23 cellular contexts compared by ENCODE assay signal in the genomic region with DNA sequence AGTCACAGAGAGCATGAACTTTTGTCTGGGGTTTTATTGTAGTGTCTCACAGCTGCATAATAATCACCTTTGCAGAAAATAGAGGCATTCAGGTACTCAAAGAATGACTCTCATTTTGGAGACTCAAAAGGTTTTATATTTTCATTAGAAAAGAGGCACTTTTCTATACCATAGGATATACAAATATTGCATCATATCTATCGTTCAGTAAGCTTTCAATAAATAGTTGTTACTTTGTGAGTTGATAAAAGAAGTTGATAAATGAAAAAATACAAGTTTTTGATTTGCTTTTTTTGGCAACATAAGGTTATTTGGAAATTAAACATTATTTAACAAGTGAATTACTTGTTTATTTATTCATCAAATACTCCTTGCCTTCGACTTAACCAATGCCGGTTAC.
DNase-seq lines count a peak whose midpoint lies in the region; ATAC-seq, FAIRE-seq and TF ChIP-seq lines count a peak whose summit lies in the region.
"Had no signal": no experiment of that assay in that cellular context is flagged by ENCODE, and none has a peak within 500 bp of the region (broad histone marks: within the 10 kb centered on the region; RNA-seq: fewer than 3 reads in every experiment).

No MANE protein-coding gene starts in this region.

- H3K9me2 ChIP-seq in HCT116 (ENCODE audit: insufficient read depth): no peaks in the 10 kb centered on the region

- no peaks in the 10 kb centered on the region for H3K9me3 ChIP-seq in HCT116 (ENCODE audit: control insufficient read depth in 1 of 2, insufficient read depth in 1 of 2, low read depth in 1 of 2, low read length in 2 of 2)
- H3K9me3 ChIP-seq in K562 (replicated peaks; ENCODE audit: control insufficient read depth, insufficient read depth, low read depth, low read length): no peaks in the 10 kb centered on the region
- H3K9me3 ChIP-seq: A549; BLaER1 treated with 17β-estradiol and CSF1 and Interleukin-3, amounts not matched to agents 10 nM and 100 nM; Caco-2 had no signal

- no peaks in the 10 kb centered on the region for H3K9me3 Mint-ChIP-seq in nephron
- H3K9me3 Mint-ChIP-seq: CD4-positive, alpha-beta T cell; CD8-positive, alpha-beta T cell had no signal

- in situ Hi-C loops in K562 (cut with MboI): no loop called here

- TF ChIP-seq POLR2A in HCT116 (IDR thresholded peaks at IDR 0.05; ENCODE audit: borderline replicate concordance, extremely low read depth, insufficient read depth, insufficient read length): no peak
- TF ChIP-seq POLR2A in K562 (conservative IDR thresholded peaks at IDR 0.05): no peak

- H3K4me1 Mint-ChIP-seq in nephron: peaks cover 29% of the 10 kb centered on the region
- H3K4me1 Mint-ChIP-seq: B cell had no signal

- 71% methylated on average over 3 of the region's 3 CpGs for WGBS in K562 (ENCODE audit: insufficient coverage, low coverage, missing lambda C conversion rate)

- H3K4me1 ChIP-seq in HCT116 (ENCODE audit: control insufficient read depth in 1 of 2, insufficient read depth in 2 of 2, low read length in 2 of 2) (peaks cover 0 to 10% of the 10 kb centered on the region in 2 experiments; a peak in 3 of 4 replicates), K562 (replicated peaks in 1 of 2; ENCODE audit: control insufficient read depth in 2 of 2, insufficient read depth in 2 of 2, low read length in 2 of 2) (peaks cover 0 to 14% of the 10 kb centered on the region in 2 experiments; a peak in 3 of 5 replicates)
- H3K4me1 ChIP-seq: A549; BLaER1 treated with 17β-estradiol and CSF1 and Interleukin-3, amounts not matched to agents 10 nM and 100 nM had no signal

- H3K9ac ChIP-seq in HCT116 (ENCODE audit: low read length): no peak overlapping the region
- H3K9ac ChIP-seq in K562 (ENCODE audit: insufficient read depth in 1 of 2, low read depth in 2 of 2, low read length in 2 of 2): no peak overlapping the region
- H3K9ac ChIP-seq: BLaER1 treated with 17β-estradiol and CSF1 and Interleukin-3, amounts not matched to agents 10 nM and 100 nM had no signal

- H3K27me3 ChIP-seq in HCT116 (ENCODE audit: insufficient read depth, low read length) (no peaks in the 10 kb centered on the region), K562 (ENCODE audit: control insufficient read depth in 2 of 2, insufficient read depth in 2 of 2, low read length in 2 of 2) (no peaks in the 10 kb centered on the region)
- H3K27me3 ChIP-seq: BLaER1 treated with 17β-estradiol and CSF1 and Interleukin-3, amounts not matched to agents 10 nM and 100 nM had no signal

- H2AFZ ChIP-seq in HCT116 (ENCODE audit: low read depth, low read length, poor library complexity, severe bottlenecking) (peak overlapping the region; percentile 4), K562 (ENCODE audit: low read depth, low read length) (no peak overlapping the region)

- H3K4me2 ChIP-seq in HCT116 (ENCODE audit: low read length) (no peak overlapping the region), K562 (ENCODE audit: insufficient read depth, low read length) (no peak overlapping the region)
- H3K4me2 ChIP-seq: A549; BLaER1 treated with 17β-estradiol and CSF1 and Interleukin-3, amounts not matched to agents 10 nM and 100 nM had no signal

- H3K9me1 ChIP-seq in K562 (ENCODE audit: control insufficient read depth, insufficient read depth, low read length): no peaks in the 10 kb centered on the region

- DNase-seq in DMS53 (lab: John Stamatoyannopoulos, UW): peak; percentile 14
- no peak for DNase-seq in DMS53 treated with DMSO at 0.1 percent for 48 hours (lab: John Stamatoyannopoulos, UW; ENCODE audit: unreplicated experiment)
- no peak for DNase-seq in HCT116 (ENCODE audit: low read depth, low spot score)
- no peak for DNase-seq in K562 (ENCODE audit: extremely low read depth in 1 of 4, low spot score in 3 of 4)
- DNase-seq in KG1 (lab: John Stamatoyannopoulos, UW): no peak
- DNase-seq in NCI-H128 (lab: John Stamatoyannopoulos, UW; ENCODE audit: unreplicated experiment): no peak
- DNase-seq: AML-193; Caco-2; Calu3; CD4-positive, alpha-beta T cell; CD8-positive, alpha-beta T cell; DMS79 treated with DMSO at 0.1 percent for 48 hours; GF-D8 had no signal

- H3K4me3 Mint-ChIP-seq in nephron: no peak overlapping the region
- H3K4me3 Mint-ChIP-seq: B cell; CD4-positive, alpha-beta T cell; CD8-positive, alpha-beta T cell had no signal

- CTCF ChIA-PET in HCT116 (lab: Charles Lee): no interaction called here
- CTCF ChIA-PET in K562 (lab: Yijun Ruan, JAX; ENCODE audit: low intra/inter-chr PET ratio): no interaction called here

- no peak for FAIRE-seq in K562 (lab: Jason Lieb, UNC)
- FAIRE-seq: A549, D721Med, G401.6, GM12891, GM19239 had no signal

- no peak for TF ChIP-seq EP300 in K562 (IDR thresholded peaks at IDR 0.05; ENCODE audit: low read length)

- H4K20me1 ChIP-seq in HCT116 (ENCODE audit: insufficient read depth): no peaks in the 10 kb centered on the region
- no peaks in the 10 kb centered on the region for H4K20me1 ChIP-seq in K562 (replicated peaks; ENCODE audit: control insufficient read depth, insufficient read depth, low read length)
- H4K20me1 ChIP-seq: BLaER1 treated with 17β-estradiol and CSF1 and Interleukin-3, amounts not matched to agents 10 nM and 100 nM had no signal

- RAD21 ChIA-PET in HCT116 (lab: Charles Lee; ENCODE audit: low non-redundant PET in 1 of 2, low total read pairs in 2 of 2, uncharacterized antibody in 2 of 2, unreplicated experiment in 2 of 2): no interaction called here

- H3K36me3 ChIP-seq in HCT116 (ENCODE audit: control insufficient read depth in 1 of 2, insufficient read depth in 2 of 2, low read length in 2 of 2): no peaks in the 10 kb centered on the region
- no peaks in the 10 kb centered on the region for H3K36me3 ChIP-seq in K562 (ENCODE audit: control insufficient read depth, insufficient read depth, low read length)
- H3K36me3 ChIP-seq: BLaER1 treated with 17β-estradiol and CSF1 and Interleukin-3, amounts not matched to agents 10 nM and 100 nM had no signal

- no peaks in the 10 kb centered on the region for H3K36me3 Mint-ChIP-seq in nephron (ENCODE audit: low read depth)
- H3K36me3 Mint-ChIP-seq: CD8-positive, alpha-beta T cell had no signal

- peak overlapping the region; percentile 80 to 89 (median 87) for H3K27ac Mint-ChIP-seq in nephron
- H3K27ac Mint-ChIP-seq: B cell; CD4-positive, alpha-beta T cell; CD8-positive, alpha-beta T cell had no signal

- intact Hi-C loops in HCT116 (cut with micrococcal nuclease) (no loop called here), K562 (cut with micrococcal nuclease) (no loop called here)

- no peaks in the 10 kb centered on the region for H3K27me3 Mint-ChIP-seq in nephron (ENCODE audit: low read depth)
- H3K27me3 Mint-ChIP-seq: CD4-positive, alpha-beta T cell had no signal

- TF ChIP-seq RAD21 in HCT116 (IDR thresholded peaks at IDR 0.05; ENCODE audit: low read depth): no peak
- no peak for TF ChIP-seq RAD21 in K562 (CRISPR knock-in tag; conservative IDR thresholded peaks at IDR 0.05 in 1 of 2, IDR thresholded peaks at IDR 0.05 in 1 of 2)

- POLR2A ChIA-PET in HCT116 (lab: Charles Lee) (no interaction called here), K562 (lab: Yijun Ruan, JAX) (interaction anchor here (1.3 kb wide), 1 partner anchor 12 kb away, joined by 3 read pairs; no protein-coding TSS in a partner anchor)

- H3K27ac ChIP-seq in HCT116 (ENCODE audit: low read depth, low read length) (no peak overlapping the region), K562 (ENCODE audit: extremely low read depth, low read depth, low read length) (no peak overlapping the region)
- H3K27ac ChIP-seq: 22Rv1; A549; BLaER1 treated with 17β-estradiol and CSF1 and Interleukin-3, amounts not matched to agents 10 nM and 100 nM; C4-2B had no signal

- ATAC-seq in HCT116 (no peak), K562 (no peak)
- ATAC-seq: A549; CD8-positive, alpha-beta T cell had no signal

- H3K4me3 ChIP-seq in HCT116 (replicated peaks in 1 of 2; ENCODE audit: low read depth in 1 of 2, low read length in 2 of 2) (no peak overlapping the region), K562 (no peak overlapping the region)
- H3K4me3 ChIP-seq: A549; BLaER1 treated with 17β-estradiol and CSF1 and Interleukin-3, amounts not matched to agents 10 nM and 100 nM had no signal

- H3K79me2 ChIP-seq in HCT116 (ENCODE audit: insufficient read depth, low read length): no peaks in the 10 kb centered on the region
- no peaks in the 10 kb centered on the region for H3K79me2 ChIP-seq in K562 (ENCODE audit: control insufficient read depth, insufficient read depth, low read length)

- TF ChIP-seq CTCF in HCT116 (IDR thresholded peaks at IDR 0.05 in 2 of 3, conservative IDR thresholded peaks at IDR 0.05 in 1 of 3; ENCODE audit: borderline replicate concordance in 1 of 3, insufficient read depth in 1 of 3, low read depth in 2 of 3, low read length in 2 of 3) (no peak), K562 (IDR thresholded peaks at IDR 0.05 in 2 of 3, conservative IDR thresholded peaks at IDR 0.05 in 1 of 3; ENCODE audit: insufficient read depth in 2 of 3, low read depth in 1 of 3, low read length in 3 of 3) (no peak), nephron (IDR thresholded peaks at IDR 0.05; ENCODE audit: unreplicated experiment in 3 of 3) (no peak)

- BruUV-seq in HCT116 (replicated peaks; lab: Mats Ljungman, UMichigan): no TSS peak
- BruUV-seq in K562 (replicated peaks; lab: Mats Ljungman, UMichigan): no TSS peak

TF ChIP-seq in HCT116, 20 proteins besides CTCF, POLR2A, EP300 and RAD21 (continues in another document):
- TF ChIP-seq POLR2AphosphoS5 (IDR thresholded peaks at IDR 0.05; ENCODE audit: low read depth, low read length): no peak
- TF ChIP-seq, protein P1, sequence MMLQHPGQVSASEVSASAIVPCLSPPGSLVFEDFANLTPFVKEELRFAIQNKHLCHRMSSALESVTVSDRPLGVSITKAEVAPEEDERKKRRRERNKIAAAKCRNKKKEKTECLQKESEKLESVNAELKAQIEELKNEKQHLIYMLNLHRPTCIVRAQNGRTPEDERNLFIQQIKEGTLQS (IDR thresholded peaks at IDR 0.05): no peak
- TF ChIP-seq SP1 (IDR thresholded peaks at IDR 0.05; ENCODE audit: low read depth): no peak
- TF ChIP-seq ZNF274 (IDR thresholded peaks at IDR 0.05; ENCODE audit: low read depth, low read length): no peak

TF ChIP-seq in K562, 482 proteins besides CTCF, POLR2A, EP300 and RAD21 (continues in another document):
- TF ChIP-seq ZSCAN32 (CRISPR knock-in tag; IDR thresholded peaks at IDR 0.05): peak; percentile 68; the same call in 1 of the 2 replicates
- TF ChIP-seq, protein P1 (IDR thresholded peaks at IDR 0.05): peak; percentile 62
- TF ChIP-seq, protein P1 (CRISPR knock-in tag; conservative IDR thresholded peaks at IDR 0.05): no peak
